7 cellular contexts compared by ENCODE assay signal in genomic region chr1:92971932-92972331, GRCh38. TPM values are rescaled to one million over a fixed set of nuclear protein-coding genes. Genes with fewer than 3 reads are reported as not detected.
A peak's percentile ranks its signal among the peaks of the same experiment; 100 is the strongest.
DNase-seq lines count a peak whose midpoint lies in the region; ATAC-seq, FAIRE-seq and TF ChIP-seq lines count a peak whose summit lies in the region.
"Not testable (repeated sequence)": the region's sequence is repeated elsewhere in the genome, so short reads cannot be mapped to it uniquely, and the experiment has no call there.

No MANE protein-coding gene starts in this region.

- TF ChIP-seq CTCF in DOHH2 (IDR thresholded peaks at IDR 0.05; ENCODE audit: low read depth, low read length, poor library complexity, severe bottlenecking); OCI-LY3 (IDR thresholded peaks at IDR 0.05; ENCODE audit: low read depth, low read length); activated B cell treated with CpG ODN at 0.5 μM for 24 hours (IDR thresholded peaks at IDR 0.05); K562 (IDR thresholded peaks at IDR 0.05 in 2 of 3, conservative IDR thresholded peaks at IDR 0.05 in 1 of 3; ENCODE audit: insufficient read depth in 2 of 3, low read depth in 1 of 3, low read length in 3 of 3); smooth muscle cell (IDR thresholded peaks at IDR 0.05; ENCODE audit: borderline replicate concordance, insufficient read depth, poor library complexity, severe bottlenecking): not testable (repeated sequence)

- CTCF ChIA-PET in activated B cell treated with CpG ODN at 0.5 μM for 24 hours (lab: Charles Lee): interaction anchor here (3.0 to 11.7 kb wide), 2 partner anchors 10 to 21 kb away, joined by 26 to 251 read pairs; partner anchors contain the start of gene DIPK1A
- CTCF ChIA-PET in K562 (lab: Yijun Ruan, JAX; ENCODE audit: low intra/inter-chr PET ratio): not testable (repeated sequence)

- H3K9ac ChIP-seq in BLaER1 treated with 17β-estradiol and CSF1 and Interleukin-3, amounts not matched to agents 10 nM and 100 nM; K562 (ENCODE audit: insufficient read depth in 1 of 2, low read depth in 2 of 2, low read length in 2 of 2); smooth muscle cell (ENCODE audit: low read depth): not testable (repeated sequence)
- peak overlapping the region; percentile 75; the same call in 1 of the 2 replicates for H3K9ac ChIP-seq in OCI-LY3 (ENCODE audit: low read length)

- H3F3A ChIP-seq in DOHH2 (ENCODE audit: control insufficient read depth, insufficient read depth): peaks cover 61% of the 10 kb centered on the region
- not testable (repeated sequence) for H3F3A ChIP-seq in smooth muscle cell (ENCODE audit: low read depth)

- TF ChIP-seq POLR2A in K562 (conservative IDR thresholded peaks at IDR 0.05): not testable (repeated sequence)

- not testable (repeated sequence) for H3K27me3 ChIP-seq in BLaER1 treated with 17β-estradiol and CSF1 and Interleukin-3, amounts not matched to agents 10 nM and 100 nM; DOHH2 (ENCODE audit: control insufficient read depth, low read length); OCI-LY3 (ENCODE audit: low read depth, low read length); K562 (ENCODE audit: control insufficient read depth in 2 of 2, insufficient read depth in 2 of 2, low read length in 2 of 2); smooth muscle cell (ENCODE audit: low read depth)

- not testable (repeated sequence) for H3K9me2 ChIP-seq in DOHH2 (replicated peaks; ENCODE audit: control insufficient read depth, low read length)

- not testable (repeated sequence) for H3K4me3 Mint-ChIP-seq in activated B cell treated with CpG ODN at 0.5 μM for 24 hours

- H3K9me3 ChIP-seq in BLaER1 treated with 17β-estradiol and CSF1 and Interleukin-3, amounts not matched to agents 10 nM and 100 nM (replicated peaks in 1 of 11); DOHH2 (ENCODE audit: control insufficient read depth, insufficient read depth, low read length); OCI-LY3 (ENCODE audit: insufficient read depth, low read length); K562 (replicated peaks; ENCODE audit: control insufficient read depth, insufficient read depth, low read depth, low read length); smooth muscle cell (replicated peaks; ENCODE audit: low read depth): not testable (repeated sequence)

- not testable (repeated sequence) for H2AFZ ChIP-seq in OCI-LY3 (ENCODE audit: low read depth, low read length); K562 (ENCODE audit: low read depth, low read length)
- H2AFZ ChIP-seq in smooth muscle cell (ENCODE audit: low read depth): peak overlapping the region; percentile 79

- WGBS in K562 (ENCODE audit: insufficient coverage, low coverage, missing lambda C conversion rate): 13% methylated on average over 6 of the region's 6 CpGs
- WGBS in smooth muscle cell (ENCODE audit: low lambda C conversion rate): 50% methylated on average over 6 of the region's 6 CpGs

- peaks cover 79% of the 10 kb centered on the region for H3K4me1 Mint-ChIP-seq in activated B cell treated with CpG ODN at 0.5 μM for 24 hours

- H3K27me3 Mint-ChIP-seq in activated B cell treated with CpG ODN at 0.5 μM for 24 hours: not testable (repeated sequence)

- not testable (repeated sequence) for DNase-seq in activated B cell treated with CpG ODN at 0.5 μM for 24 hours; smooth muscle cell (lab: John Stamatoyannopoulos, UW; ENCODE audit: unreplicated experiment)
- DNase-seq in K562 (ENCODE audit: extremely low read depth in 1 of 4, low spot score in 3 of 4): peak in 1 of 4 experiments; percentile 33

- not testable (repeated sequence) for H3K9me1 ChIP-seq in K562 (ENCODE audit: control insufficient read depth, insufficient read depth, low read length)

- H3K4me1 ChIP-seq in BLaER1 treated with 17β-estradiol and CSF1 and Interleukin-3, amounts not matched to agents 10 nM and 100 nM: peaks cover 47 to 68% (median 56%) of the 10 kb centered on the region in 10 experiments
- H3K4me1 ChIP-seq in DOHH2 (ENCODE audit: control insufficient read depth, low read length) (peaks cover 98% of the 10 kb centered on the region), OCI-LY3 (ENCODE audit: low read length) (peaks cover 86% of the 10 kb centered on the region), K562 (replicated peaks in 1 of 2; ENCODE audit: control insufficient read depth in 2 of 2, insufficient read depth in 2 of 2, low read length in 2 of 2) (peaks cover 10 to 31% of the 10 kb centered on the region in 2 experiments)
- H3K4me1 ChIP-seq in smooth muscle cell (ENCODE audit: low read depth): not testable (repeated sequence)

- H3K27ac ChIP-seq in BLaER1 treated with 17β-estradiol and CSF1 and Interleukin-3, amounts not matched to agents 10 nM and 100 nM; DOHH2 (ENCODE audit: low read depth, low read length); K562 (ENCODE audit: extremely low read depth, low read depth, low read length); smooth muscle cell (ENCODE audit: low read depth): not testable (repeated sequence)
- H3K27ac ChIP-seq in OCI-LY3 (ENCODE audit: low read length): peak overlapping the region; percentile 100

- not testable (repeated sequence) for BruUV-seq in K562 (replicated peaks; lab: Mats Ljungman, UMichigan)

- in situ Hi-C loops in K562 (cut with MboI): not testable (repeated sequence)

- TF ChIP-seq RAD21 in K562 (CRISPR knock-in tag; conservative IDR thresholded peaks at IDR 0.05 in 1 of 2, IDR thresholded peaks at IDR 0.05 in 1 of 2): not testable (repeated sequence)

- not testable (repeated sequence) for ATAC-seq in activated B cell treated with CpG ODN at 0.5 μM for 24 hours (ENCODE audit: low read depth); K562

- not testable (repeated sequence) for H3K79me2 ChIP-seq in DOHH2 (ENCODE audit: control insufficient read depth, low read length); OCI-LY3 (ENCODE audit: low read length); K562 (ENCODE audit: control insufficient read depth, insufficient read depth, low read length); smooth muscle cell (ENCODE audit: low read depth)

- TF ChIP-seq EP300 in K562 (IDR thresholded peaks at IDR 0.05; ENCODE audit: low read length): not testable (repeated sequence)

- peak overlapping the region; percentile 50 for H3K27ac Mint-ChIP-seq in activated B cell treated with CpG ODN at 0.5 μM for 24 hours

- intact Hi-C loops in activated B cell treated with CpG ODN at 0.5 μM for 24 hours (cut with micrococcal nuclease): loop anchor here (10.0 kb wide), 2 partner anchors 723 to 1953 kb away; partner anchors contain the start of gene CNN3
- intact Hi-C loops in K562 (cut with micrococcal nuclease): not testable (repeated sequence)

- FAIRE-seq in A204.1 (lab: Jason Lieb, UNC): peak; percentile 32
- FAIRE-seq in K562 (lab: Jason Lieb, UNC): not testable (repeated sequence)

- H3K9me3 Mint-ChIP-seq in activated B cell treated with CpG ODN at 0.5 μM for 24 hours: not testable (repeated sequence)

- not testable (repeated sequence) for H3K36me3 Mint-ChIP-seq in activated B cell treated with CpG ODN at 0.5 μM for 24 hours (ENCODE audit: low read depth)

- H3K36me3 ChIP-seq in BLaER1 treated with 17β-estradiol and CSF1 and Interleukin-3, amounts not matched to agents 10 nM and 100 nM; DOHH2 (ENCODE audit: control insufficient read depth, low read length); OCI-LY3 (replicated peaks; ENCODE audit: low read depth, low read length); K562 (ENCODE audit: control insufficient read depth, insufficient read depth, low read length); smooth muscle cell (ENCODE audit: low read depth): not testable (repeated sequence)

- not testable (repeated sequence) for H3K4me3 ChIP-seq in BLaER1 treated with 17β-estradiol and CSF1 and Interleukin-3, amounts not matched to agents 10 nM and 100 nM; OCI-LY3 (ENCODE audit: low read length); K562; smooth muscle cell
- peak overlapping the region; percentile 52 for H3K4me3 ChIP-seq in DOHH2 (ENCODE audit: low read length)

- POLR2A ChIA-PET in activated B cell treated with CpG ODN at 0.5 μM for 24 hours (lab: Charles Lee) (interaction anchor here (1.0 to 10.0 kb wide), 3 partner anchors 9 to 22 kb away, joined by 7 to 375 read pairs (median 7); partner anchors contain the start of gene DIPK1A), K562 (lab: Yijun Ruan, JAX) (interaction anchor here (1.2 to 4.7 kb wide), 2 partner anchors 8 to 11 kb away, joined by 5 to 20 read pairs; partner anchors contain the start of gene DIPK1A)

- not testable (repeated sequence) for H4K20me1 ChIP-seq in BLaER1 treated with 17β-estradiol and CSF1 and Interleukin-3, amounts not matched to agents 10 nM and 100 nM; DOHH2 (ENCODE audit: control insufficient read depth, insufficient read depth, low read depth, low read length); OCI-LY3 (ENCODE audit: insufficient read depth, low read length); K562 (replicated peaks; ENCODE audit: control insufficient read depth, insufficient read depth, low read length); smooth muscle cell (ENCODE audit: low read depth)

- H3K4me2 ChIP-seq in BLaER1 treated with 17β-estradiol and CSF1 and Interleukin-3, amounts not matched to agents 10 nM and 100 nM: peak overlapping the region; percentile 65 to 93 (median 78)
- H3K4me2 ChIP-seq in DOHH2 (ENCODE audit: low read length) (peak overlapping the region; percentile 68), OCI-LY3 (ENCODE audit: low read length) (peak overlapping the region; percentile 78), smooth muscle cell (peak overlapping the region; percentile 6)
- not testable (repeated sequence) for H3K4me2 ChIP-seq in K562 (ENCODE audit: insufficient read depth, low read length)

RNA-seq across cellular contexts. Expression of gene DIPK1A, which starts 10.7 kb away (rescaled TPM):
- 16.0 and 16.7 TPM in 2 replicates for total RNA-seq in activated B cell treated with CpG ODN at 0.5 μM for 24 hours
- total RNA-seq in K562 (2011; cell fraction: chromatin; rRNA removed; ENCODE audit: low replicate concordance): 2.0 and 4.2 TPM in 2 replicates
- 1.5 and 1.7 TPM in 2 replicates for total RNA-seq in K562 (2011; cell fraction: nucleolus; rRNA removed)
- total RNA-seq in K562 (2011; cell fraction: nucleoplasm; rRNA removed): 3.3 and 4.8 TPM in 2 replicates
- total RNA-seq in K562 (2014; rRNA removed): 0.54 and 0.69 TPM in 2 replicates
- total RNA-seq in K562 (2014; rRNA removed; fragmentation: Illumina TruSeq; extraction: Trizol): 1.3 and 1.9 TPM in 2 replicates
- total RNA-seq in K562 (2015; rRNA removed; fragmentation: Illumina TruSeq; extraction: Trizol): 1.1 and 1.2 TPM in 2 replicates
- total RNA-seq in K562 (2021): 1.3 TPM in 2 replicates
- polyA plus RNA-seq in K562 (2011; rRNA removed): 1.4 and 2.0 TPM in 2 replicates
- 0.19 and 0.84 TPM in 2 replicates for polyA plus RNA-seq in K562 (2011; cell fraction: cytosol; rRNA removed)
- 0.51 TPM in 2 replicates for polyA plus RNA-seq in K562 (2011; cell fraction: nucleus; rRNA removed)
- 2.6 and 3.5 TPM in 2 replicates for polyA plus RNA-seq in K562 (2012)
- polyA plus RNA-seq in K562 (2014; fragmentation: Illumina TruSeq; extraction: Trizol): 1.5 TPM in 2 replicates
- 1 to 10 TPM; 2.4 to 2.5 TPM for polyA plus RNA-seq in K562 (2014; fragmentation: Nextera tagmentation; extraction: Ambion mirVana)
- polyA plus RNA-seq in K562 (2014; rRNA removed): 0.65 and 0.91 TPM in 2 replicates
- 2.1 and 2.7 TPM in 2 replicates for polyA minus RNA-seq in K562 (2011; rRNA and poly(A)+ RNA removed)
- polyA minus RNA-seq in K562 (2011; cell fraction: cytosol; rRNA and poly(A)+ RNA removed): 0.73 and 0.76 TPM in 2 replicates
- polyA minus RNA-seq in K562 (2011; cell fraction: nucleus; rRNA and poly(A)+ RNA removed): 0.56 and 0.67 TPM in 2 replicates
- 8.3 and 8.4 TPM in 2 replicates for total RNA-seq in smooth muscle cell
- polyA plus RNA-seq in smooth muscle cell: 7.3 and 8.4 TPM in 2 replicates
